1 cellular context compared by ENCODE assay signal in genomic region chr20:23232679-23233308, GRCh38.
TF ChIP-seq lines count a peak whose summit lies in the region.

No MANE protein-coding gene starts in this region.

TF ChIP-seq in HepG2, 621 proteins besides CTCF, POLR2A, EP300 and RAD21 (continued from another document and continues in another):
- TF ChIP-seq ZGPAT (CRISPR knock-in tag; IDR thresholded peaks at IDR 0.05) (no peak), CENPX (CRISPR knock-in tag; IDR thresholded peaks at IDR 0.05) (no peak), TEF (CRISPR knock-in tag; IDR thresholded peaks at IDR 0.05) (no peak), ZNF143 (CRISPR knock-in tag; IDR thresholded peaks at IDR 0.05) (no peak), RNF2 (conservative IDR thresholded peaks at IDR 0.05; ENCODE audit: low read depth) (no peak), ZC3H13 (CRISPR knock-in tag; IDR thresholded peaks at IDR 0.05) (no peak), TBX2 (CRISPR knock-in tag; IDR thresholded peaks at IDR 0.05; ENCODE audit: borderline replicate concordance) (peak; percentile 72; the same call in 1 of the 2 replicates), ZNF639 (CRISPR knock-in tag; conservative IDR thresholded peaks at IDR 0.05) (no peak), JUNB (CRISPR knock-in tag; IDR thresholded peaks at IDR 0.05; ENCODE audit: borderline replicate concordance) (no peak), SOX13 (IDR thresholded peaks at IDR 0.05) (no peak), SOX13 (CRISPR knock-in tag; conservative IDR thresholded peaks at IDR 0.05 in 1 of 2, IDR thresholded peaks at IDR 0.05 in 1 of 2) (peak in 1 of 2 experiments; percentile 76; a peak in 2 of 4 replicates), ZNF530 (CRISPR knock-in tag; IDR thresholded peaks at IDR 0.05; ENCODE audit: low read depth) (no peak), ATM (IDR thresholded peaks at IDR 0.05; ENCODE audit: borderline replicate concordance) (no peak), ZNF563 (CRISPR knock-in tag; IDR thresholded peaks at IDR 0.05) (no peak), POGZ (CRISPR knock-in tag; IDR thresholded peaks at IDR 0.05) (no peak), TAF15 (IDR thresholded peaks at IDR 0.05; ENCODE audit: low read depth, low read length, poor library complexity, severe bottlenecking) (no peak), CEBPB (IDR thresholded peaks at IDR 0.05; ENCODE audit: borderline replicate concordance, low read depth, low read length) (no peak), SPEN (CRISPR knock-in tag; IDR thresholded peaks at IDR 0.05; ENCODE audit: low read depth) (no peak), KAT2B (IDR thresholded peaks at IDR 0.05; ENCODE audit: borderline replicate concordance, low read depth, low read length) (no peak), DNMT3B (CRISPR knock-in tag; conservative IDR thresholded peaks at IDR 0.05) (no peak), GPN1 (CRISPR knock-in tag; IDR thresholded peaks at IDR 0.05; ENCODE audit: borderline replicate concordance) (no peak), MBNL3 (CRISPR knock-in tag; conservative IDR thresholded peaks at IDR 0.05) (no peak), ADNP (CRISPR knock-in tag; IDR thresholded peaks at IDR 0.05) (no peak), ZKSCAN5 (CRISPR knock-in tag; IDR thresholded peaks at IDR 0.05) (no peak), ZNF672 (CRISPR knock-in tag; IDR thresholded peaks at IDR 0.05) (no peak), HNRNPK (IDR thresholded peaks at IDR 0.05; ENCODE audit: low read depth, low read length, poor library complexity, severe bottlenecking) (no peak), ZNF275 (CRISPR knock-in tag; IDR thresholded peaks at IDR 0.05; ENCODE audit: borderline replicate concordance) (no peak), ZFP1 (CRISPR knock-in tag; IDR thresholded peaks at IDR 0.05) (no peak), GZF1 (CRISPR knock-in tag; IDR thresholded peaks at IDR 0.05) (no peak), HNF4A (CRISPR knock-in tag; IDR thresholded peaks at IDR 0.05) (peak; percentile 42), ZNF572 (CRISPR knock-in tag; IDR thresholded peaks at IDR 0.05) (0 out of 2 replicates have a peak, but pooled peaks have one; percentile 68), PREB (CRISPR knock-in tag; IDR thresholded peaks at IDR 0.05) (no peak), NR1H2 (CRISPR knock-in tag; IDR thresholded peaks at IDR 0.05; ENCODE audit: borderline replicate concordance, low read depth) (no peak), NFYC (CRISPR knock-in tag; IDR thresholded peaks at IDR 0.05) (no peak), TRIM22 (IDR thresholded peaks at IDR 0.05) (no peak), ZBTB33 (CRISPR knock-in tag; IDR thresholded peaks at IDR 0.05) (no peak), ZNF7 (CRISPR knock-in tag; IDR thresholded peaks at IDR 0.05) (no peak), ZMYM4 (CRISPR knock-in tag; IDR thresholded peaks at IDR 0.05) (no peak), NFKB2 (CRISPR knock-in tag; IDR thresholded peaks at IDR 0.05; ENCODE audit: borderline replicate concordance) (peak; percentile 50; the same call in 1 of the 2 replicates), KDM6A (CRISPR knock-in tag; IDR thresholded peaks at IDR 0.05; ENCODE audit: low read depth) (no peak), NRL (CRISPR knock-in tag; IDR thresholded peaks at IDR 0.05; ENCODE audit: borderline replicate concordance) (no peak), RBFOX2 (IDR thresholded peaks at IDR 0.05; ENCODE audit: low read depth, low read length) (no peak), HOXA5 (CRISPR knock-in tag; IDR thresholded peaks at IDR 0.05) (peak; percentile 75; the same call in 1 of the 2 replicates), ZNF34 (CRISPR knock-in tag; IDR thresholded peaks at IDR 0.05; ENCODE audit: borderline replicate concordance) (no peak), CREM (IDR thresholded peaks at IDR 0.05) (peak; percentile 71; the same call in 1 of the 2 replicates), CREM (CRISPR knock-in tag; IDR thresholded peaks at IDR 0.05) (no peak), GATA4 (IDR thresholded peaks at IDR 0.05; ENCODE audit: borderline replicate concordance, low read depth) (peak; percentile 47; the same call in 1 of the 2 replicates)
- TF ChIP-seq, protein P1, sequence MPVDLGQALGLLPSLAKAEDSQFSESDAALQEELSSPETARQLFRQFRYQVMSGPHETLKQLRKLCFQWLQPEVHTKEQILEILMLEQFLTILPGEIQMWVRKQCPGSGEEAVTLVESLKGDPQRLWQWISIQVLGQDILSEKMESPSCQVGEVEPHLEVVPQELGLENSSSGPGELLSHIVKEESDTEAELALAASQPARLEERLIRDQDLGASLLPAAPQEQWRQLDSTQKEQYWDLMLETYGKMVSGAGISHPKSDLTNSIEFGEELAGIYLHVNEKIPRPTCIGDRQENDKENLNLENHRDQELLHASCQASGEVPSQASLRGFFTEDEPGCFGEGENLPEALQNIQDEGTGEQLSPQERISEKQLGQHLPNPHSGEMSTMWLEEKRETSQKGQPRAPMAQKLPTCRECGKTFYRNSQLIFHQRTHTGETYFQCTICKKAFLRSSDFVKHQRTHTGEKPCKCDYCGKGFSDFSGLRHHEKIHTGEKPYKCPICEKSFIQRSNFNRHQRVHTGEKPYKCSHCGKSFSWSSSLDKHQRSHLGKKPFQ (CRISPR knock-in tag; IDR thresholded peaks at IDR 0.05; ENCODE audit: insufficient replicate concordance): peak; percentile 22
- TF ChIP-seq, protein P2, sequence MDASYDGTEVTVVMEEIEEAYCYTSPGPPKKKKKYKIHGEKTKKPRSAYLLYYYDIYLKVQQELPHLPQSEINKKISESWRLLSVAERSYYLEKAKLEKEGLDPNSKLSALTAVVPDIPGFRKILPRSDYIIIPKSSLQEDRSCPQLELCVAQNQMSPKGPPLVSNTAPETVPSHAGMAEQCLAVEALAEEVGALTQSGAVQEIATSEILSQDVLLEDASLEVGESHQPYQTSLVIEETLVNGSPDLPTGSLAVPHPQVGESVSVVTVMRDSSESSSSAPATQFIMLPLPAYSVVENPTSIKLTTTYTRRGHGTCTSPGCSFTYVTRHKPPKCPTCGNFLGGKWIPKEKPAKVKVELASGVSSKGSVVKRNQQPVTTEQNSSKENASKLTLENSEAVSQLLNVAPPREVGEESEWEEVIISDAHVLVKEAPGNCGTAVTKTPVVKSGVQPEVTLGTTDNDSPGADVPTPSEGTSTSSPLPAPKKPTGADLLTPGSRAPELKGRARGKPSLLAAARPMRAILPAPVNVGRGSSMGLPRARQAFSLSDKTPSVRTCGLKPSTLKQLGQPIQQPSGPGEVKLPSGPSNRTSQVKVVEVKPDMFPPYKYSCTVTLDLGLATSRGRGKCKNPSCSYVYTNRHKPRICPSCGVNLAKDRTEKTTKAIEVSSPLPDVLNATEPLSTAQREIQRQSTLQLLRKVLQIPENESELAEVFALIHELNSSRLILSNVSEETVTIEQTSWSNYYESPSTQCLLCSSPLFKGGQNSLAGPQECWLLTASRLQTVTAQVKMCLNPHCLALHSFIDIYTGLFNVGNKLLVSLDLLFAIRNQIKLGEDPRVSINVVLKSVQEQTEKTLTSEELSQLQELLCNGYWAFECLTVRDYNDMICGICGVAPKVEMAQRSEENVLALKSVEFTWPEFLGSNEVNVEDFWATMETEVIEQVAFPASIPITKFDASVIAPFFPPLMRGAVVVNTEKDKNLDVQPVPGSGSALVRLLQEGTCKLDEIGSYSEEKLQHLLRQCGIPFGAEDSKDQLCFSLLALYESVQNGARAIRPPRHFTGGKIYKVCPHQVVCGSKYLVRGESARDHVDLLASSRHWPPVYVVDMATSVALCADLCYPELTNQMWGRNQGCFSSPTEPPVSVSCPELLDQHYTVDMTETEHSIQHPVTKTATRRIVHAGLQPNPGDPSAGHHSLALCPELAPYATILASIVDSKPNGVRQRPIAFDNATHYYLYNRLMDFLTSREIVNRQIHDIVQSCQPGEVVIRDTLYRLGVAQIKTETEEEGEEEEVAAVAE (CRISPR knock-in tag; IDR thresholded peaks at IDR 0.05; ENCODE audit: borderline replicate concordance): no peak
- TF ChIP-seq, protein P3, sequence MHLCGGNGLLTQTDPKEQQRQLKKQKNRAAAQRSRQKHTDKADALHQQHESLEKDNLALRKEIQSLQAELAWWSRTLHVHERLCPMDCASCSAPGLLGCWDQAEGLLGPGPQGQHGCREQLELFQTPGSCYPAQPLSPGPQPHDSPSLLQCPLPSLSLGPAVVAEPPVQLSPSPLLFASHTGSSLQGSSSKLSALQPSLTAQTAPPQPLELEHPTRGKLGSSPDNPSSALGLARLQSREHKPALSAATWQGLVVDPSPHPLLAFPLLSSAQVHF (CRISPR knock-in tag; IDR thresholded peaks at IDR 0.05): no peak
- TF ChIP-seq, protein P4, sequence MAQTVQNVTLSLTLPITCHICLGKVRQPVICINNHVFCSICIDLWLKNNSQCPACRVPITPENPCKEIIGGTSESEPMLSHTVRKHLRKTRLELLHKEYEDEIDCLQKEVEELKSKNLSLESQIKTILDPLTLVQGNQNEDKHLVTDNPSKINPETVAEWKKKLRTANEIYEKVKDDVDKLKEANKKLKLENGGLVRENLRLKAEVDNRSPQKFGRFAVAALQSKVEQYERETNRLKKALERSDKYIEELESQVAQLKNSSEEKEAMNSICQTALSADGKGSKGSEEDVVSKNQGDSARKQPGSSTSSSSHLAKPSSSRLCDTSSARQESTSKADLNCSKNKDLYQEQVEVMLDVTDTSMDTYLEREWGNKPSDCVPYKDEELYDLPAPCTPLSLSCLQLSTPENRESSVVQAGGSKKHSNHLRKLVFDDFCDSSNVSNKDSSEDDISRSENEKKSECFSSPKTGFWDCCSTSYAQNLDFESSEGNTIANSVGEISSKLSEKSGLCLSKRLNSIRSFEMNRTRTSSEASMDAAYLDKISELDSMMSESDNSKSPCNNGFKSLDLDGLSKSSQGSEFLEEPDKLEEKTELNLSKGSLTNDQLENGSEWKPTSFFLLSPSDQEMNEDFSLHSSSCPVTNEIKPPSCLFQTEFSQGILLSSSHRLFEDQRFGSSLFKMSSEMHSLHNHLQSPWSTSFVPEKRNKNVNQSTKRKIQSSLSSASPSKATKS (CRISPR knock-in tag; IDR thresholded peaks at IDR 0.05): no peak
